11 cellular contexts compared by ENCODE assay signal in the genomic region with DNA sequence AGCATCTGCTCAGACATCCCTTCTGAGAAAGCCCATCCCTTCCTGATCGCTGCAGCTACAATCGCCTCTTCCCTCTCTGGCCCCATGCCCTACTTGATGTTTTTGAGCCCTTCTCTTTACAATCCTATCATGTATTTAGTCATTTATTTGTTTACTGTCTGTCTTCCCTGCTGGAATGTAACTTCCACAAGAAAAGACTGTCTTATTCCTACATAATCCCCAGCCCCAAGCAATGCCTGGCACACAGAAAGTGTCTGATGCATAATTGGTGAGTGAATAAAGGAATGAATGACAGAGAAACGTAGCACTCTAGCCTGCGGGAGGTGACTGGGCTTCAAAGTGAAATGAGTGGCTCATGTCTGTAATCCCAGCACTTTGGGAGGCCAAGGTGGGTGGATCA. TPM values are rescaled to one million over a fixed set of nuclear protein-coding genes. Genes with fewer than 3 reads are reported as not detected.
DNase-seq lines count a peak whose midpoint lies in the region; ATAC-seq, FAIRE-seq and TF ChIP-seq lines count a peak whose summit lies in the region.
"Had no signal": no experiment of that assay in that cellular context is flagged by ENCODE, and none has a peak within 500 bp of the region (broad histone marks: within the 10 kb centered on the region; RNA-seq: fewer than 3 reads in every experiment).

No MANE protein-coding gene starts in this region.

- TF ChIP-seq CTCF in A549 (IDR thresholded peaks at IDR 0.05) (no peak), brain (conservative IDR thresholded peaks at IDR 0.05) (no peak), WTC11 (IDR thresholded peaks at IDR 0.05) (no peak)

- H3K9me3 ChIP-seq in A549: no peaks in the 10 kb centered on the region
- H3K9me3 ChIP-seq: BE2C had no signal

- peak overlapping the region; percentile 74 for H3K4me2 ChIP-seq in A549

- 0% methylated on average over 4 of the region's 4 CpGs for WGBS in A549 (ENCODE audit: missing lambda C conversion rate)

- CTCF ChIA-PET in A549 (lab: Yijun Ruan, JAX): interaction anchor here (0.6 to 11.4 kb wide), 3 partner anchors 7 to 105 kb away, joined by 3 to 163 read pairs (median 8); no protein-coding TSS in a partner anchor
- CTCF ChIA-PET in WTC11 (lab: Charles Lee): interaction anchor here (1.1 to 1.3 kb wide), 2 partner anchors 10 kb away, joined by 3 to 4 read pairs; no protein-coding TSS in a partner anchor

- peak; percentile 84 to 85; a peak in 4 of 5 replicates for TF ChIP-seq EP300 in A549 (IDR thresholded peaks at IDR 0.05)

- FAIRE-seq in A549 (lab: Jason Lieb, UNC): peak; percentile 59
- FAIRE-seq: islet of Langerhans had no signal

- POLR2A ChIA-PET in A549 (lab: Yijun Ruan, JAX) (no interaction called here), WTC11 (lab: Charles Lee) (no interaction called here)

- H3K9me3 Mint-ChIP-seq in brain (no peaks in the 10 kb centered on the region), naive B cell (no peaks in the 10 kb centered on the region), WTC11 (peaks cover 6% of the 10 kb centered on the region)

- H3K27ac ChIP-seq in A549: peak overlapping the region; percentile 95

- H3K4me3 Mint-ChIP-seq in brain: no peak overlapping the region
- H3K4me3 Mint-ChIP-seq in naive B cell: no peak overlapping the region
- H3K4me3 Mint-ChIP-seq in WTC11: no peak overlapping the region

- H3K4me1 ChIP-seq in A549: peaks cover 92% of the 10 kb centered on the region

- H3K27ac Mint-ChIP-seq in brain: peak overlapping the region in 3 of 5 experiments; percentile 35 to 54 (median 45)
- peak overlapping the region in 4 of 6 donors; percentile 10 to 49 (median 36) for H3K27ac Mint-ChIP-seq in naive B cell
- H3K27ac Mint-ChIP-seq in WTC11: no peak overlapping the region

- peak; percentile 44 to 71 for ATAC-seq in A549
- no peak for ATAC-seq in naive B cell (ENCODE audit: low read depth in 2 of 2)
- no peak for ATAC-seq in WTC11
- no peak for ATAC-seq in GM19395 (IDR thresholded peaks at IDR 0.05; ENCODE audit: unreplicated experiment)
- ATAC-seq in GM21717 (IDR thresholded peaks at IDR 0.05; ENCODE audit: unreplicated experiment): no peak

- H3K36me3 Mint-ChIP-seq in brain (peaks cover 25% of the 10 kb centered on the region), naive B cell (peaks cover 13 to 18% of the 10 kb centered on the region in 2 donors), WTC11 (peaks cover 15% of the 10 kb centered on the region)

- H3K4me1 Mint-ChIP-seq in brain: peaks cover 53% of the 10 kb centered on the region
- H3K4me1 Mint-ChIP-seq in naive B cell: peaks cover 11 to 34% (median 20%) of the 10 kb centered on the region in 3 donors
- peaks cover 15% of the 10 kb centered on the region for H3K4me1 Mint-ChIP-seq in WTC11

- DNase-seq in A549 (ENCODE audit: low read depth in 1 of 2, low spot score in 1 of 2) (peak; percentile 40 to 92), H4 (ENCODE audit: low spot score) (peak; percentile 42), naive B cell (no peak), WTC11 (ENCODE audit: low spot score) (no peak), KG1 (lab: John Stamatoyannopoulos, UW) (no peak)
- DNase-seq: BE2C, cerebellar nuclear complex had no signal

- TF ChIP-seq RAD21 in A549 (conservative IDR thresholded peaks at IDR 0.05 in 1 of 2, IDR thresholded peaks at IDR 0.05 in 1 of 2): peak in 1 of 2 experiments; percentile 18; a peak in 1 of 5 replicates

- no peak for TF ChIP-seq POLR2A in A549 (IDR thresholded peaks at IDR 0.05; ENCODE audit: low read length)

- H3K4me3 ChIP-seq in A549: no peak overlapping the region

- H3K27me3 Mint-ChIP-seq in brain (no peaks in the 10 kb centered on the region), naive B cell (no peaks in the 10 kb centered on the region), WTC11 (ENCODE audit: low read depth) (no peaks in the 10 kb centered on the region)

TF ChIP-seq in A549, 52 proteins besides CTCF, POLR2A, EP300 and RAD21 (continues in another document):
- TF ChIP-seq, protein P1, sequence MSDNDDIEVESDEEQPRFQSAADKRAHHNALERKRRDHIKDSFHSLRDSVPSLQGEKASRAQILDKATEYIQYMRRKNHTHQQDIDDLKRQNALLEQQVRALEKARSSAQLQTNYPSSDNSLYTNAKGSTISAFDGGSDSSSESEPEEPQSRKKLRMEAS (IDR thresholded peaks at IDR 0.05): peak; percentile 69
- TF ChIP-seq MAFK (IDR thresholded peaks at IDR 0.05; ENCODE audit: partially characterized antibody) (peak; percentile 11), HDAC2 (IDR thresholded peaks at IDR 0.05) (no peak), GATA3 (IDR thresholded peaks at IDR 0.05; ENCODE audit: borderline replicate concordance) (peak; percentile 87), PBX3 (IDR thresholded peaks at IDR 0.05) (0 out of 2 replicates have a peak, but pooled peaks have one; percentile 59), ZFP36 (IDR thresholded peaks at IDR 0.05; ENCODE audit: borderline replicate concordance, partially characterized antibody) (no peak), POLR2AphosphoS2 (conservative IDR thresholded peaks at IDR 0.05; ENCODE audit: low read length) (no peak)
- TF ChIP-seq, protein P2, sequence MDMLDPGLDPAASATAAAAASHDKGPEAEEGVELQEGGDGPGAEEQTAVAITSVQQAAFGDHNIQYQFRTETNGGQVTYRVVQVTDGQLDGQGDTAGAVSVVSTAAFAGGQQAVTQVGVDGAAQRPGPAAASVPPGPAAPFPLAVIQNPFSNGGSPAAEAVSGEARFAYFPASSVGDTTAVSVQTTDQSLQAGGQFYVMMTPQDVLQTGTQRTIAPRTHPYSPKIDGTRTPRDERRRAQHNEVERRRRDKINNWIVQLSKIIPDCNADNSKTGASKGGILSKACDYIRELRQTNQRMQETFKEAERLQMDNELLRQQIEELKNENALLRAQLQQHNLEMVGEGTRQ (IDR thresholded peaks at IDR 0.05): no peak
- TF ChIP-seq, protein P3, sequence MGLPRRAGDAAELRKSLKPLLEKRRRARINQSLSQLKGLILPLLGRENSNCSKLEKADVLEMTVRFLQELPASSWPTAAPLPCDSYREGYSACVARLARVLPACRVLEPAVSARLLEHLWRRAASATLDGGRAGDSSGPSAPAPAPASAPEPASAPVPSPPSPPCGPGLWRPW (IDR thresholded peaks at IDR 0.05): no peak

TF ChIP-seq in WTC11, 78 proteins besides CTCF, POLR2A, EP300 and RAD21 (continues in another document):
- TF ChIP-seq TP53 (CRISPR knock-in tag; IDR thresholded peaks at IDR 0.05) (no peak), ZBTB21 (CRISPR knock-in tag; IDR thresholded peaks at IDR 0.05; ENCODE audit: borderline replicate concordance) (no peak), JAZF1 (CRISPR knock-in tag; IDR thresholded peaks at IDR 0.05) (no peak), ZBTB43 (CRISPR knock-in tag; IDR thresholded peaks at IDR 0.05) (no peak), E2F5 (CRISPR knock-in tag; IDR thresholded peaks at IDR 0.05) (no peak), CREB1 (CRISPR knock-in tag; IDR thresholded peaks at IDR 0.05) (no peak), ETV6 (CRISPR knock-in tag; IDR thresholded peaks at IDR 0.05) (no peak)

RNA-seq across cellular contexts. Expression of gene ECE1, which starts 25.4 kb away (rescaled TPM):
- polyA plus RNA-seq in A549 (2011; rRNA removed) (81.8 and 86.4 TPM in 2 replicates), A549 (2017; fragmentation: RNase III; extraction: RNeasy Plus Mini Kit Qiagen cat#74134 plus additional on column Dnase treatment) (40.5 to 53.2 TPM (median 45.7 TPM) in 3 replicates), brain (ENCODE audit: insufficient read depth, low read depth, low replicate concordance) (70.1 TPM), naive B cell (ENCODE audit: low read depth in 6 of 6) (10 to 100 TPM in 5 of 6 donors, 1 to 10 TPM in 1; 6.9 to 44.5 (median 20.8) TPM)
- polyA plus RNA-seq in A549 (2012; cell fraction: cytosol; rRNA removed): 32.0 and 38.7 TPM in 2 replicates
- 55.8 and 74.0 TPM in 2 replicates for polyA plus RNA-seq in A549 (2012; cell fraction: nucleus; rRNA removed)
- polyA minus RNA-seq in A549 (2011; rRNA and poly(A)+ RNA removed): 48.6 and 51.8 TPM in 2 replicates
- total RNA-seq in H4 (2014; rRNA removed; shearing (Covaris generic)): 55.2 and 64.7 TPM in 2 replicates
- total RNA-seq in WTC11 (2021): 40.6 to 45.0 TPM (median 42.0 TPM) in 3 replicates

Comparison
In these comparisons a context has a peak if more than half of its experiments do, and no peak if none do; other contexts are left out.
1. ATAC-seq: peak in A549 (2 of 2); none in naive B cell (0 of 2), WTC11 (single experiment), GM19395 (single experiment) and GM21717 (single experiment).
2. DNase-seq: peak in A549 (2 of 2) and H4 (single experiment); none in naive B cell (single experiment), WTC11 (single experiment) and KG1 (single experiment).